ENCODE assay signal across 1 cellular context in the genomic region with DNA sequence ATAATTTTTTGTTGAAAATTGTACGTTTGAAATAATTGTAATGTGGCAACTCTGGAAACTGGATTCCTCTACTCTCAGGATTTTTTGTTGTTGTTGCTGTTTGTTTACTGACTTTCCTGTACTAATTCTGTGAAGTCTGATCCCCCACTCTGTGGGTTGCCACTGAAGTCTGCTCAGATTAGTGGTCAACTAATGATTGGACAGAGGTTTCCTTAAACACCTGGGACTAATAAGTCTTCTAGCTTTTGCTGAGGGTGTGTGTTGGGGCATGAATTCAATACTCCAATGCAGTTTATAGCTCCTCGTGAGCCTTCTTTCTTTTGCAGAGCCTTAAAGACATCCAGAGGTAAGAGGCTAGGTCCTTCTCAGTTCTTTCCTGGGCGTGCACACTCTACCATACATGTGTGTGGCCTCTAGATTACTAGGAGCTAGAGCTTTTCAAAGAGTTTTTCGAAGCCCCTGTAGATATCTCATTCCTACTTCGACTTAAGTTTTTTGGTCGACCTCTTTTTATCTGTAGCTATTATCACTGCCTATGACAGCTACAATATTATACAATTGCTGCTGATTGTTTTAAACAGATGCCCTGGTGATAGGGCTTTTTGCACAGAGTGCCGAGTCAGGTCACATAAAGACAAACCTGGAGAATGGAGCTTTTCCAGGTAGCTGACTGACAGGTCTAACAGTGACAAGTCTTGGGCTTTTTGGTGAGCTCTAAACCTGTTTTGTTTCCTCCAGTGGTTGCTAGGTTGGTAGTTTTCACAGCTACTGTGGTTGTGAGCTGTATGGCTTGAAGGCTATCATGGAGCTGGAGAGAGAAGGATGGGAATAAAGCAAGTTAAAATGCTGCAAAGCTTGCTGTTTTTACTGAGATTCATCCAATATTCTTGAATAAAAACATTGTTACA.
TF ChIP-seq lines count a peak whose summit lies in the region.

No MANE protein-coding gene starts in this region.

TF ChIP-seq in K562, 482 proteins besides CTCF, POLR2A, EP300 and RAD21 (continued from another document and continues in another):
- TF ChIP-seq, protein P1, sequence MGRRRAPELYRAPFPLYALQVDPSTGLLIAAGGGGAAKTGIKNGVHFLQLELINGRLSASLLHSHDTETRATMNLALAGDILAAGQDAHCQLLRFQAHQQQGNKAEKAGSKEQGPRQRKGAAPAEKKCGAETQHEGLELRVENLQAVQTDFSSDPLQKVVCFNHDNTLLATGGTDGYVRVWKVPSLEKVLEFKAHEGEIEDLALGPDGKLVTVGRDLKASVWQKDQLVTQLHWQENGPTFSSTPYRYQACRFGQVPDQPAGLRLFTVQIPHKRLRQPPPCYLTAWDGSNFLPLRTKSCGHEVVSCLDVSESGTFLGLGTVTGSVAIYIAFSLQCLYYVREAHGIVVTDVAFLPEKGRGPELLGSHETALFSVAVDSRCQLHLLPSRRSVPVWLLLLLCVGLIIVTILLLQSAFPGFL (CRISPR knock-in tag; IDR thresholded peaks at IDR 0.05) = no peak
- no peak for TF ChIP-seq ZEB2 (IDR thresholded peaks at IDR 0.05)
- no peak for TF ChIP-seq ZNF212 (CRISPR knock-in tag; IDR thresholded peaks at IDR 0.05)
- no peak for TF ChIP-seq ETS2 (tag; IDR thresholded peaks at IDR 0.05; ENCODE audit: borderline replicate concordance, poor library complexity, severe bottlenecking)
- TF ChIP-seq CREBBP (IDR thresholded peaks at IDR 0.05; ENCODE audit: low read depth, low read length) = no peak
- no peak for TF ChIP-seq YBX1 (IDR thresholded peaks at IDR 0.05)
- TF ChIP-seq TGIF2 (CRISPR knock-in tag; IDR thresholded peaks at IDR 0.05) = no peak
- TF ChIP-seq, protein P2, sequence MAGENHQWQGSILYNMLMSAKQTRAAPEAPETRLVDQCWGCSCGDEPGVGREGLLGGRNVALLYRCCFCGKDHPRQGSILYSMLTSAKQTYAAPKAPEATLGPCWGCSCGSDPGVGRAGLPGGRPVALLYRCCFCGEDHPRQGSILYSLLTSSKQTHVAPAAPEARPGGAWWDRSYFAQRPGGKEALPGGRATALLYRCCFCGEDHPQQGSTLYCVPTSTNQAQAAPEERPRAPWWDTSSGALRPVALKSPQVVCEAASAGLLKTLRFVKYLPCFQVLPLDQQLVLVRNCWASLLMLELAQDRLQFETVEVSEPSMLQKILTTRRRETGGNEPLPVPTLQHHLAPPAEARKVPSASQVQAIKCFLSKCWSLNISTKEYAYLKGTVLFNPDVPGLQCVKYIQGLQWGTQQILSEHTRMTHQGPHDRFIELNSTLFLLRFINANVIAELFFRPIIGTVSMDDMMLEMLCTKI (IDR thresholded peaks at IDR 0.05; ENCODE audit: partially characterized antibody) = no peak
- TF ChIP-seq POLR2AphosphoS5 (IDR thresholded peaks at IDR 0.05; ENCODE audit: control insufficient read depth, insufficient read depth, low read depth, low read length) = no peak
- no peak for TF ChIP-seq POLR2G (IDR thresholded peaks at IDR 0.05; ENCODE audit: low read depth, low read length)
- peak; percentile 65; the same call in 1 of the 2 replicates for TF ChIP-seq SOX6 (IDR thresholded peaks at IDR 0.05)
- peak; percentile 27 for TF ChIP-seq MEIS2 (IDR thresholded peaks at IDR 0.05; ENCODE audit: partially characterized antibody)
- TF ChIP-seq NCOA2 (IDR thresholded peaks at IDR 0.05; ENCODE audit: partially characterized antibody in 2 of 2) = no peak
- 0 out of 2 replicates have a peak, but pooled peaks have one; percentile 9 for TF ChIP-seq ZNF316 (IDR thresholded peaks at IDR 0.05)
- TF ChIP-seq ZNF311 (CRISPR knock-in tag; IDR thresholded peaks at IDR 0.05) = no peak
- TF ChIP-seq, protein P3, sequence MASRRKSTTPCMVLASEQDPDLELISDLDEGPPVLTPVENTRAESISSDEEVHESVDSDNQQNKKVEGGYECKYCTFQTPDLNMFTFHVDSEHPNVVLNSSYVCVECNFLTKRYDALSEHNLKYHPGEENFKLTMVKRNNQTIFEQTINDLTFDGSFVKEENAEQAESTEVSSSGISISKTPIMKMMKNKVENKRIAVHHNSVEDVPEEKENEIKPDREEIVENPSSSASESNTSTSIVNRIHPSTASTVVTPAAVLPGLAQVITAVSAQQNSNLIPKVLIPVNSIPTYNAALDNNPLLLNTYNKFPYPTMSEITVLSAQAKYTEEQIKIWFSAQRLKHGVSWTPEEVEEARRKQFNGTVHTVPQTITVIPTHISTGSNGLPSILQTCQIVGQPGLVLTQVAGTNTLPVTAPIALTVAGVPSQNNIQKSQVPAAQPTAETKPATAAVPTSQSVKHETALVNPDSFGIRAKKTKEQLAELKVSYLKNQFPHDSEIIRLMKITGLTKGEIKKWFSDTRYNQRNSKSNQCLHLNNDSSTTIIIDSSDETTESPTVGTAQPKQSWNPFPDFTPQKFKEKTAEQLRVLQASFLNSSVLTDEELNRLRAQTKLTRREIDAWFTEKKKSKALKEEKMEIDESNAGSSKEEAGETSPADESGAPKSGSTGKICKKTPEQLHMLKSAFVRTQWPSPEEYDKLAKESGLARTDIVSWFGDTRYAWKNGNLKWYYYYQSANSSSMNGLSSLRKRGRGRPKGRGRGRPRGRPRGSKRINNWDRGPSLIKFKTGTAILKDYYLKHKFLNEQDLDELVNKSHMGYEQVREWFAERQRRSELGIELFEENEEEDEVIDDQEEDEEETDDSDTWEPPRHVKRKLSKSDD (conservative IDR thresholded peaks at IDR 0.05; ENCODE audit: low read length) = no peak
- TF ChIP-seq RBM34 (IDR thresholded peaks at IDR 0.05; ENCODE audit: borderline replicate concordance, insufficient read depth, low read length) = no peak
- no peak for TF ChIP-seq ZNF707 (CRISPR knock-in tag; conservative IDR thresholded peaks at IDR 0.05)
- no peak for TF ChIP-seq SMARCA5 (IDR thresholded peaks at IDR 0.05)
- TF ChIP-seq, protein P4, sequence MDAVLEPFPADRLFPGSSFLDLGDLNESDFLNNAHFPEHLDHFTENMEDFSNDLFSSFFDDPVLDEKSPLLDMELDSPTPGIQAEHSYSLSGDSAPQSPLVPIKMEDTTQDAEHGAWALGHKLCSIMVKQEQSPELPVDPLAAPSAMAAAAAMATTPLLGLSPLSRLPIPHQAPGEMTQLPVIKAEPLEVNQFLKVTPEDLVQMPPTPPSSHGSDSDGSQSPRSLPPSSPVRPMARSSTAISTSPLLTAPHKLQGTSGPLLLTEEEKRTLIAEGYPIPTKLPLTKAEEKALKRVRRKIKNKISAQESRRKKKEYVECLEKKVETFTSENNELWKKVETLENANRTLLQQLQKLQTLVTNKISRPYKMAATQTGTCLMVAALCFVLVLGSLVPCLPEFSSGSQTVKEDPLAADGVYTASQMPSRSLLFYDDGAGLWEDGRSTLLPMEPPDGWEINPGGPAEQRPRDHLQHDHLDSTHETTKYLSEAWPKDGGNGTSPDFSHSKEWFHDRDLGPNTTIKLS (IDR thresholded peaks at IDR 0.05; ENCODE audit: borderline replicate concordance, low read depth) = no peak
- TF ChIP-seq, protein P5, sequence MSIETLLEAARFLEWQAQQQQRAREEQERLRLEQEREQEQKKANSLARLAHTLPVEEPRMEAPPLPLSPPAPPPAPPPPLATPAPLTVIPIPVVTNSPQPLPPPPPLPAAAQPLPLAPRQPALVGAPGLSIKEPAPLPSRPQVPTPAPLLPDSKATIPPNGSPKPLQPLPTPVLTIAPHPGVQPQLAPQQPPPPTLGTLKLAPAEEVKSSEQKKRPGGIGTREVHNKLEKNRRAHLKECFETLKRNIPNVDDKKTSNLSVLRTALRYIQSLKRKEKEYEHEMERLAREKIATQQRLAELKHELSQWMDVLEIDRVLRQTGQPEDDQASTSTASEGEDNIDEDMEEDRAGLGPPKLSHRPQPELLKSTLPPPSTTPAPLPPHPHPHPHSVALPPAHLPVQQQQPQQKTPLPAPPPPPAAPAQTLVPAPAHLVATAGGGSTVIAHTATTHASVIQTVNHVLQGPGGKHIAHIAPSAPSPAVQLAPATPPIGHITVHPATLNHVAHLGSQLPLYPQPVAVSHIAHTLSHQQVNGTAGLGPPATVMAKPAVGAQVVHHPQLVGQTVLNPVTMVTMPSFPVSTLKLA (conservative IDR thresholded peaks at IDR 0.05) = 0 out of 4 replicates have a peak, but pooled peaks of 1 of the 2 experiments have one; percentile 27
- TF ChIP-seq, protein P6, sequence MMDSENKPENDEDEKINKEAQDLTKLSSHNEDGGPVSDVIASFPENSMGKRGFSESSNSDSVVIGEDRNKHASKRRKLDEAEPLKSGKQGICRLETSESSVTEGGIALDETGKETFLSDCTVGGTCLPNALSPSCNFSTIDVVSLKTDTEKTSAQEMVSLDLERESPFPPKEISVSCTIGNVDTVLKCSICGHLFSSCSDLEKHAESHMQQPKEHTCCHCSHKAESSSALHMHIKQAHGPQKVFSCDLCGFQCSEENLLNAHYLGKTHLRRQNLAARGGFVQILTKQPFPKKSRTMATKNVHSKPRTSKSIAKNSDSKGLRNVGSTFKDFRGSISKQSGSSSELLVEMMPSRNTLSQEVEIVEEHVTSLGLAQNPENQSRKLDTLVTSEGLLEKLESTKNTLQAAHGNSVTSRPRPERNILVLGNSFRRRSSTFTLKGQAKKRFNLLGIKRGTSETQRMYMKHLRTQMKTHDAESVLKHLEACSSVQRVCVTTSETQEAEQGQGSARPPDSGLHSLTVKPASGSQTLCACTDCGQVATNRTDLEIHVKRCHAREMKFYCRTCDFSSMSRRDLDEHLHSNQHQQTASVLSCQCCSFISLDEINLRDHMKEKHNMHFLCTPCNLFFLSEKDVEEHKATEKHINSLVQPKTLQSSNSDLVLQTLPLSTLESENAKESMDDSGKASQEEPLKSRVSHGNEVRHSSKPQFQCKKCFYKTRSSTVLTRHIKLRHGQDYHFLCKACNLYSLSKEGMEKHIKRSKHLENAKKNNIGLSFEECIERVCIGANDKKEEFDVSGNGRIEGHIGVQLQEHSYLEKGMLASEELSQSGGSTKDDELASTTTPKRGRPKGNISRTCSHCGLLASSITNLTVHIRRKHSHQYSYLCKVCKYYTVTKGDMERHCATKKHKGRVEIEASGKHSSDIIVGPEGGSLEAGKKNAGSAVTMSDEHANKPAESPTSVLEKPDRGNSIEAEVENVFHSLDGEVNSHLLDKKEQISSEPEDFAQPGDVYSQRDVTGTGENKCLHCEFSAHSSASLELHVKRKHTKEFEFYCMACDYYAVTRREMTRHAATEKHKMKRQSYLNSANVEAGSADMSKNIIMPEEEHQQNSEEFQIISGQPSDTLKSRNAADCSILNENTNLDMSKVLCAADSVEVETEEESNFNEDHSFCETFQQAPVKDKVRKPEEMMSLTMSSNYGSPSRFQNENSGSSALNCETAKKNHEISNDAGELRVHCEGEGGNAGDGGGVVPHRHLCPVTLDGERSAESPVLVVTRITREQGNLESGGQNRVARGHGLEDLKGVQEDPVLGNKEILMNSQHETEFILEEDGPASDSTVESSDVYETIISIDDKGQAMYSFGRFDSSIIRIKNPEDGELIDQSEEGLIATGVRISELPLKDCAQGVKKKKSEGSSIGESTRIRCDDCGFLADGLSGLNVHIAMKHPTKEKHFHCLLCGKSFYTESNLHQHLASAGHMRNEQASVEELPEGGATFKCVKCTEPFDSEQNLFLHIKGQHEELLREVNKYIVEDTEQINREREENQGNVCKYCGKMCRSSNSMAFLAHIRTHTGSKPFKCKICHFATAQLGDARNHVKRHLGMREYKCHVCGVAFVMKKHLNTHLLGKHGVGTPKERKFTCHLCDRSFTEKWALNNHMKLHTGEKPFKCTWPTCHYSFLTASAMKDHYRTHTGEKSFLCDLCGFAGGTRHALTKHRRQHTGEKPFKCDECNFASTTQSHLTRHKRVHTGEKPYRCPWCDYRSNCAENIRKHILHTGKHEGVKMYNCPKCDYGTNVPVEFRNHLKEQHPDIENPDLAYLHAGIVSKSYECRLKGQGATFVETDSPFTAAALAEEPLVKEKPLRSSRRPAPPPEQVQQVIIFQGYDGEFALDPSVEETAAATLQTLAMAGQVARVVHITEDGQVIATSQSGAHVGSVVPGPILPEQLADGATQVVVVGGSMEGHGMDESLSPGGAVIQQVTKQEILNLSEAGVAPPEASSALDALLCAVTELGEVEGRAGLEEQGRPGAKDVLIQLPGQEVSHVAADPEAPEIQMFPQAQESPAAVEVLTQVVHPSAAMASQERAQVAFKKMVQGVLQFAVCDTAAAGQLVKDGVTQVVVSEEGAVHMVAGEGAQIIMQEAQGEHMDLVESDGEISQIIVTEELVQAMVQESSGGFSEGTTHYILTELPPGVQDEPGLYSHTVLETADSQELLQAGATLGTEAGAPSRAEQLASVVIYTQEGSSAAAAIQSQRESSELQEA (IDR thresholded peaks at IDR 0.05; ENCODE audit: low read depth) = no peak
- no peak for TF ChIP-seq SIN3B (IDR thresholded peaks at IDR 0.05; ENCODE audit: low read depth)
- TF ChIP-seq KDM2B (CRISPR knock-in tag; IDR thresholded peaks at IDR 0.05) = no peak
- TF ChIP-seq, protein P7, sequence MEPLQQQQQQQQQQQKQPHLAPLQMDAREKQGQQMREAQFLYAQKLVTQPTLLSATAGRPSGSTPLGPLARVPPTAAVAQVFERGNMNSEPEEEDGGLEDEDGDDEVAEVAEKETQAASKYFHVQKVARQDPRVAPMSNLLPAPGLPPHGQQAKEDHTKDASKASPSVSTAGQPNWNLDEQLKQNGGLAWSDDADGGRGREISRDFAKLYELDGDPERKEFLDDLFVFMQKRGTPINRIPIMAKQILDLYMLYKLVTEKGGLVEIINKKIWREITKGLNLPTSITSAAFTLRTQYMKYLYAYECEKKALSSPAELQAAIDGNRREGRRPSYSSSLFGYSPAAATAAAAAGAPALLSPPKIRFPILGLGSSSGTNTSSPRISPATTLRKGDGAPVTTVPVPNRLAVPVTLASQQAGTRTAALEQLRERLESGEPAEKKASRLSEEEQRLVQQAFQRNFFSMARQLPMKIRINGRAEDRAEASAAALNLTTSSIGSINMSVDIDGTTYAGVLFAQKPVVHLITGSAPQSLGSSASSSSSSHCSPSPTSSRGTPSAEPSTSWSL (CRISPR knock-in tag; IDR thresholded peaks at IDR 0.05; ENCODE audit: borderline replicate concordance) = no peak
- TF ChIP-seq PYGO2 (tag; IDR thresholded peaks at IDR 0.05) = no peak
- TF ChIP-seq, protein P8, sequence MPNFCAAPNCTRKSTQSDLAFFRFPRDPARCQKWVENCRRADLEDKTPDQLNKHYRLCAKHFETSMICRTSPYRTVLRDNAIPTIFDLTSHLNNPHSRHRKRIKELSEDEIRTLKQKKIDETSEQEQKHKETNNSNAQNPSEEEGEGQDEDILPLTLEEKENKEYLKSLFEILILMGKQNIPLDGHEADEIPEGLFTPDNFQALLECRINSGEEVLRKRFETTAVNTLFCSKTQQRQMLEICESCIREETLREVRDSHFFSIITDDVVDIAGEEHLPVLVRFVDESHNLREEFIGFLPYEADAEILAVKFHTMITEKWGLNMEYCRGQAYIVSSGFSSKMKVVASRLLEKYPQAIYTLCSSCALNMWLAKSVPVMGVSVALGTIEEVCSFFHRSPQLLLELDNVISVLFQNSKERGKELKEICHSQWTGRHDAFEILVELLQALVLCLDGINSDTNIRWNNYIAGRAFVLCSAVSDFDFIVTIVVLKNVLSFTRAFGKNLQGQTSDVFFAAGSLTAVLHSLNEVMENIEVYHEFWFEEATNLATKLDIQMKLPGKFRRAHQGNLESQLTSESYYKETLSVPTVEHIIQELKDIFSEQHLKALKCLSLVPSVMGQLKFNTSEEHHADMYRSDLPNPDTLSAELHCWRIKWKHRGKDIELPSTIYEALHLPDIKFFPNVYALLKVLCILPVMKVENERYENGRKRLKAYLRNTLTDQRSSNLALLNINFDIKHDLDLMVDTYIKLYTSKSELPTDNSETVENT (CRISPR knock-in tag; IDR thresholded peaks at IDR 0.05) = no peak
- no peak for TF ChIP-seq SNIP1 (IDR thresholded peaks at IDR 0.05; ENCODE audit: low read depth)
- no peak for TF ChIP-seq ZNF3 (CRISPR knock-in tag; IDR thresholded peaks at IDR 0.05)
- no peak for TF ChIP-seq GABPB1 (CRISPR knock-in tag; IDR thresholded peaks at IDR 0.05)
- 0 out of 2 replicates have a peak, but pooled peaks have one; percentile 23 for TF ChIP-seq GATA2 (CRISPR knock-in tag; IDR thresholded peaks at IDR 0.05)
- no peak for TF ChIP-seq HNRNPUL1 (IDR thresholded peaks at IDR 0.05; ENCODE audit: low read length)
- TF ChIP-seq PURB (CRISPR knock-in tag; IDR thresholded peaks at IDR 0.05; ENCODE audit: low read depth) = no peak
